33 cellular contexts compared by ENCODE assay signal in the genomic region with DNA sequence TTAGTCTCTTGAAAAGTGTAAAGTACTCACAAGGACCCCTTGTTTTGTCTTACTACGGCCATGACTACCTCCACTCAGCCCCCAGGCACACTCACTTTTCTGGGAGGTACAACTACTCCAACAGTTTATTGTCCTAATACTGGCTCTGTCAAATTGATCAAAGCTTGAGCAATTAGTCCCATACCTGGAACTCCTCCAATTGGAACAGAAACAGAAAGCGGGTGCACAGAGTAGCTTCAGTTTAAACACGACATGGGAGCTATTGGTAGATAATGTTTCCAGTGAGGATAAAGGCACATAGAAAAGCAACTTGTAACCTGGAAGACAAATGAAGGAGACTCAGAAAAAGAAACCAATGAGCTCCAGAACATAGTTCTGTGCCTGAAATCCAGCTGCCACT. TPM values are rescaled to one million over a fixed set of nuclear protein-coding genes. Genes with fewer than 3 reads are reported as not detected.
"Had no signal": no experiment of that assay in that cellular context is flagged by ENCODE, and none has a peak within 500 bp of the region (broad histone marks: within the 10 kb centered on the region; RNA-seq: fewer than 3 reads in every experiment).

No MANE protein-coding gene starts in this region.

- H3K4me1 ChIP-seq: adrenal gland, body of pancreas, colonic mucosa, esophagus muscularis mucosa, foreskin keratinocyte, gastrocnemius medialis, heart right ventricle had no signal

- H3K27me3 Mint-ChIP-seq: activated B cell treated with CpG ODN at 0.5 μM for 24 hours had no signal

- DNase-seq: activated B cell treated with CpG ODN at 0.5 μM for 24 hours; activated CD4-positive, alpha-beta T cell treated with anti-CD3 and anti-CD28 coated beads for 48 hours; activated CD4-positive, alpha-beta T cell treated with anti-CD3 and anti-CD28 coated beads, Interleukin-2, amount 50 U/mL, for 1 hour; activated CD4-positive, alpha-beta T cell treated with anti-CD3 and anti-CD28 coated beads, Interleukin-2, amount 50 U/mL, for 48 hours; activated CD8-positive, alpha-beta memory T cell treated with anti-CD3 and anti-CD28 coated beads for 24 hours; activated CD8-positive, alpha-beta T cell treated with anti-CD3 and anti-CD28 coated beads for 36 hours; activated effector memory CD4-positive, alpha-beta T cell treated with Interleukin-2 at 50 U/mL for 16 hours; activated gamma-delta T cell treated with Interleukin-2 at 50 U/mL for 16 hours; activated naive CD4-positive, alpha-beta T cell treated with anti-CD3 and anti-CD28 coated beads, Interleukin-2, amount 50 U/mL, for 16 hours; activated naive CD4-positive, alpha-beta T cell treated with Interleukin-2 at 50 U/mL for 16 hours; activated T-cell treated with anti-CD3 and anti-CD28 coated beads, Interleukin-2, amount 50 U/mL, for 4 hours; adrenal gland; amygdala; aorta; body of pancreas; central memory CD4-positive, alpha-beta T cell; cerebellar nuclear complex; colonic mucosa; effector memory CD8-positive, alpha-beta T cell; erythroblast; foreskin keratinocyte; gastrocnemius medialis; heart right ventricle; T-helper 1 cell; T-helper 17 cell; T1000; WERI-Rb-1 had no signal

- H3K27ac ChIP-seq: adrenal gland, body of pancreas, cardiac muscle cell, colonic mucosa, esophagus muscularis mucosa, foreskin keratinocyte, gastrocnemius medialis, heart right ventricle, WERI-Rb-1 had no signal

- H3K36me3 ChIP-seq: adrenal gland, cardiac muscle cell, colonic mucosa, esophagus muscularis mucosa, gastrocnemius medialis, heart right ventricle, WERI-Rb-1 had no signal

- H3K9me3 ChIP-seq: adrenal gland, body of pancreas, colonic mucosa, esophagus muscularis mucosa, gastrocnemius medialis, heart right ventricle had no signal

- H3K36me3 Mint-ChIP-seq: activated naive CD8-positive, alpha-beta T cell had no signal

- H3K27ac Mint-ChIP-seq: activated B cell treated with CpG ODN at 0.5 μM for 24 hours; activated CD8-positive, alpha-beta T cell treated with anti-CD3 and anti-CD28 coated beads for 36 hours; activated naive CD8-positive, alpha-beta T cell; activated T-helper 17 cell treated with anti-CD3 and anti-CD28 coated beads, Interleukin-2, amount 50 U/mL, for 72 hours; effector memory CD8-positive, alpha-beta T cell; T-helper 17 cell; T-helper 2 cell treated with Interferon-gamma antibody and Interleukin-4, amounts not matched to agents 5 μg/mL and 100 μg/mL, for 36 hours had no signal

- ATAC-seq: activated CD4-positive, CD25-positive, alpha-beta regulatory T cell treated with anti-CD3 and anti-CD28 coated beads, Interleukin-2, amount 50 U/mL, for 24 hours; activated CD8-positive, alpha-beta T cell treated with anti-CD3 and anti-CD28 coated beads for 36 hours; activated T-cell treated with anti-CD3 and anti-CD28 coated beads, Interleukin-2, amount 50 U/mL, for 4 hours; activated T-helper 17 cell treated with anti-CD3 and anti-CD28 coated beads, Interleukin-2, amount 50 U/mL, for 72 hours; body of pancreas; effector memory CD8-positive, alpha-beta T cell; foreskin keratinocyte; gastrocnemius medialis; heart right ventricle; T-helper 17 cell had no signal

- H3K9me3 Mint-ChIP-seq: activated B cell treated with CpG ODN at 0.5 μM for 24 hours; activated CD8-positive, alpha-beta T cell treated with anti-CD3 and anti-CD28 coated beads for 36 hours; activated T-cell treated with anti-CD3 and anti-CD28 coated beads, Interleukin-2, amount 50 U/mL, for 4 hours; activated T-helper 17 cell treated with anti-CD3 and anti-CD28 coated beads, Interleukin-2, amount 50 U/mL, for 72 hours; effector memory CD8-positive, alpha-beta T cell; T-helper 2 cell treated with Interferon-gamma antibody and Interleukin-4, amounts not matched to agents 5 μg/mL and 100 μg/mL, for 36 hours had no signal

- H3K4me3 ChIP-seq: adrenal gland, body of pancreas, cardiac muscle cell, colonic mucosa, esophagus muscularis mucosa, gastrocnemius medialis, heart right ventricle had no signal

- H3K4me3 Mint-ChIP-seq: activated B cell treated with CpG ODN at 0.5 μM for 24 hours; activated CD8-positive, alpha-beta T cell treated with anti-CD3 and anti-CD28 coated beads for 36 hours; activated naive CD8-positive, alpha-beta T cell; activated T-cell treated with anti-CD3 and anti-CD28 coated beads, Interleukin-2, amount 50 U/mL, for 4 hours; activated T-helper 17 cell treated with anti-CD3 and anti-CD28 coated beads, Interleukin-2, amount 50 U/mL, for 72 hours; effector memory CD8-positive, alpha-beta T cell; T-helper 17 cell; T-helper 2 cell treated with Interferon-gamma antibody and Interleukin-4, amounts not matched to agents 5 μg/mL and 100 μg/mL, for 36 hours had no signal

- H3K27me3 ChIP-seq: adrenal gland, body of pancreas, cardiac muscle cell, colonic mucosa, esophagus muscularis mucosa, foreskin keratinocyte, gastrocnemius medialis had no signal

- H3K4me1 Mint-ChIP-seq: activated B cell treated with CpG ODN at 0.5 μM for 24 hours; activated T-helper 17 cell treated with anti-CD3 and anti-CD28 coated beads, Interleukin-2, amount 50 U/mL, for 72 hours; T-helper 17 cell had no signal

RNA-seq across cellular contexts. Expression of a gene that starts 7.7 kb away (rescaled TPM):
- total RNA-seq: activated B cell treated with CpG ODN at 0.5 μM for 24 hours; activated CD8-positive, alpha-beta T cell treated with anti-CD3 and anti-CD28 coated beads for 36 hours; activated T-cell treated with anti-CD3 and anti-CD28 coated beads, Interleukin-2, amount 50 U/mL, for 4 hours; activated T-helper 17 cell treated with anti-CD3 and anti-CD28 coated beads, Interleukin-2, amount 50 U/mL, for 72 hours; T-helper 17 cell had no signal
